12 cellular contexts compared by ENCODE assay signal in the genomic region with DNA sequence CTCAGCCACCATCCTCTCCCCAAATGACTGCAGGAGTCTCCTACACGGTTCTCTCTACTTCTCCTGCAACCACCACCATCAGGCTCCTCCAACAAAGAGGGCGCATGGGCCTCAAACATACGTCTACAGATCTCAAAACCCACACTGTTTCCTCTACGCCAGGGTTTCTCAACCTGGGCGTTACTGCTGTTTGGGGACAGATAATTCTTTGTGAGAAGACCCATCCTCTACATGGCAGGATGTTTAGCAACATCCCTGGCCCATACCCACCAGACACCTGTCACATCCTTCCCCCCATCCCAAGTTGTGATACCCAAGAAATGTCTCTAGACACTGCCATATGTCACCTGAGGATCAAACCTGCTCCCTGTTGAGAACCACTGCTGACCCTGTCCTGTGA. TPM values are rescaled to one million over a fixed set of nuclear protein-coding genes. Genes with fewer than 3 reads are reported as not detected.
DNase-seq lines count a peak whose midpoint lies in the region; TF ChIP-seq lines count a peak whose summit lies in the region.
"Had no signal": no experiment of that assay in that cellular context is flagged by ENCODE, and none has a peak within 500 bp of the region (broad histone marks: within the 10 kb centered on the region; RNA-seq: fewer than 3 reads in every experiment).

No MANE protein-coding gene starts in this region.

- H3K27ac ChIP-seq in AG04450 (ENCODE audit: low read depth, low read length) (peak overlapping the region; percentile 11), colonic mucosa (no peak overlapping the region), substantia nigra (ENCODE audit: low read depth, low read length, poor library complexity, severe bottlenecking) (no peak overlapping the region), testis (no peak overlapping the region)

- POLR2A ChIA-PET in AG04450 (lab: Yijun Ruan, JAX), result no interaction called here

- DNase-seq in AG04450 (ENCODE audit: low read depth, low spot score) (no peak), Calu3 (no peak), colonic mucosa (no peak), substantia nigra (lab: John Stamatoyannopoulos, UW) (no peak), amygdala (lab: John Stamatoyannopoulos, UW) (no peak), HUDEP-2 (lab: John Stamatoyannopoulos, UW; ENCODE audit: unreplicated experiment in 76 of 76) (no peak), testis (no peak)
- peak; percentile 20 for DNase-seq in T-helper 2 cell treated with Interferon-gamma antibody and Interleukin-4, amounts not matched to agents 5 μg/mL and 100 μg/mL, for 36 hours (ENCODE audit: low spot score)
- DNase-seq: dermis blood vessel endothelial cell, kidney, small intestine had no signal

- peak overlapping the region; percentile 6 for H3K27ac Mint-ChIP-seq in Calu3 (ENCODE audit: unreplicated experiment)
- H3K27ac Mint-ChIP-seq in T-helper 2 cell treated with Interferon-gamma antibody and Interleukin-4, amounts not matched to agents 5 μg/mL and 100 μg/mL, for 36 hours, result peak overlapping the region; percentile 62

- H3K4me1 Mint-ChIP-seq in Calu3 (ENCODE audit: low read depth, unreplicated experiment), result peaks cover 30% of the 10 kb centered on the region
- peaks cover 44% of the 10 kb centered on the region for H3K4me1 Mint-ChIP-seq in T-helper 2 cell treated with Interferon-gamma antibody and Interleukin-4, amounts not matched to agents 5 μg/mL and 100 μg/mL, for 36 hours (ENCODE audit: low read depth)

- TF ChIP-seq CTCF in AG04450 (IDR thresholded peaks at IDR 0.05; ENCODE audit: low read depth, low read length), result no peak
- TF ChIP-seq CTCF in Calu3 (IDR thresholded peaks at IDR 0.05; ENCODE audit: unreplicated experiment), result no peak
- no peak for TF ChIP-seq CTCF in colonic mucosa (IDR thresholded peaks at IDR 0.05)
- TF ChIP-seq CTCF in testis (IDR thresholded peaks at IDR 0.05), result no peak

- no TSS peak for BruUV-seq in Calu3 (replicated peaks; lab: Mats Ljungman, UMichigan)

- no peaks in the 10 kb centered on the region for H3K27me3 Mint-ChIP-seq in Calu3 (ENCODE audit: unreplicated experiment)
- no peaks in the 10 kb centered on the region for H3K27me3 Mint-ChIP-seq in T-helper 2 cell treated with Interferon-gamma antibody and Interleukin-4, amounts not matched to agents 5 μg/mL and 100 μg/mL, for 36 hours (ENCODE audit: low read depth)

- peaks cover 23% of the 10 kb centered on the region for H3K4me1 ChIP-seq in colonic mucosa
- H3K4me1 ChIP-seq in testis, result peaks cover 55% of the 10 kb centered on the region

- no peak for TF ChIP-seq POLR2A in testis (IDR thresholded peaks at IDR 0.05)

- H3K9me3 Mint-ChIP-seq in Calu3 (ENCODE audit: low read depth, unreplicated experiment), result no peaks in the 10 kb centered on the region
- H3K9me3 Mint-ChIP-seq in T-helper 2 cell treated with Interferon-gamma antibody and Interleukin-4, amounts not matched to agents 5 μg/mL and 100 μg/mL, for 36 hours, result no peaks in the 10 kb centered on the region

- intact Hi-C loops in Calu3 (cut with micrococcal nuclease; ENCODE audit: unreplicated experiment), result no loop called here
- intact Hi-C loops in colonic mucosa (cut with DNase I), result no loop called here
- intact Hi-C loops in testis (cut with DNase I; ENCODE audit: low total_unique reads), result loop anchor here (5.0 kb wide), 1 partner anchor 41 kb away; no protein-coding TSS in a partner anchor

- CTCF ChIA-PET in AG04450 (lab: Charles Lee) (interaction anchor here (0.6 to 1.8 kb wide), 2 partner anchors 12 to 1317 kb away, joined by 3 to 7 read pairs; no protein-coding TSS in a partner anchor), Calu3 (lab: Charles Lee) (no interaction called here)

- H3K36me3 ChIP-seq in colonic mucosa (peaks cover 6% of the 10 kb centered on the region), testis (ENCODE audit: low read depth, missing control alignments) (no peaks in the 10 kb centered on the region)

- H3K36me3 Mint-ChIP-seq in Calu3 (ENCODE audit: insufficient read depth, unreplicated experiment), result peaks cover 50% of the 10 kb centered on the region
- peaks cover 42% of the 10 kb centered on the region for H3K36me3 Mint-ChIP-seq in T-helper 2 cell treated with Interferon-gamma antibody and Interleukin-4, amounts not matched to agents 5 μg/mL and 100 μg/mL, for 36 hours (ENCODE audit: low read depth)

- H3K27me3 ChIP-seq in AG04450 (ENCODE audit: control insufficient read depth, insufficient read depth, low read length), result no peaks in the 10 kb centered on the region
- no peaks in the 10 kb centered on the region for H3K27me3 ChIP-seq in colonic mucosa
- no peaks in the 10 kb centered on the region for H3K27me3 ChIP-seq in testis

- no peak overlapping the region for H3K4me3 Mint-ChIP-seq in Calu3 (ENCODE audit: low read depth, unreplicated experiment)
- H3K4me3 Mint-ChIP-seq in T-helper 2 cell treated with Interferon-gamma antibody and Interleukin-4, amounts not matched to agents 5 μg/mL and 100 μg/mL, for 36 hours, result peak overlapping the region; percentile 94

- 80 to 83% methylated on average over 5 of the region's 5 CpGs for WGBS in testis, 2 donors

- no peak overlapping the region for H3K4me3 ChIP-seq in AG04450 (ENCODE audit: low read depth, low read length)
- peak overlapping the region; percentile 4 for H3K4me3 ChIP-seq in colonic mucosa
- no peak overlapping the region for H3K4me3 ChIP-seq in testis

- H3K9me3 ChIP-seq in AG04450 (ENCODE audit: control insufficient read depth, insufficient read depth, low read length), result peaks cover 3% of the 10 kb centered on the region; the same call in 1 of the 2 replicates
- no peaks in the 10 kb centered on the region for H3K9me3 ChIP-seq in colonic mucosa
- no peaks in the 10 kb centered on the region for H3K9me3 ChIP-seq in testis

- no peak overlapping the region for H3K9ac ChIP-seq in colonic mucosa (ENCODE audit: low read depth in 2 of 2, low read length in 2 of 2)

RNA-seq across cellular contexts. Expression of gene ELMO2, which starts 45.0 kb away (rescaled TPM):
- polyA plus RNA-seq in AG04450 (2011; rRNA removed) (34.4 and 39.2 TPM in 2 replicates), testis (ENCODE audit: insufficient read depth, low read depth, low replicate concordance) (78.8 TPM)
- polyA minus RNA-seq in AG04450 (2011; rRNA and poly(A)+ RNA removed), result 51.9 and 70.9 TPM in 2 replicates
- total RNA-seq in Calu3 (2022) (42.2 and 51.6 TPM in 2 replicates), colonic mucosa (10 to 100 TPM; 20.0 to 24.7 TPM), testis (100 to 1,000 TPM; 120 to 128 TPM)

RNA-seq across cellular contexts. Expression of gene CDH22, which starts 53.1 kb away (rescaled TPM):
- not detected in 2 replicates for polyA plus RNA-seq in AG04450 (2011; rRNA removed)
- not detected in 2 replicates for polyA minus RNA-seq in AG04450 (2011; rRNA and poly(A)+ RNA removed)
- total RNA-seq in Calu3 (2022), result not detected in 2 replicates
- total RNA-seq in colonic mucosa, result under 1 TPM; 0.12 to 0.13 TPM
- total RNA-seq in testis, result 1 to 10 TPM; 1.8 to 2.6 TPM
- polyA plus RNA-seq in testis (ENCODE audit: insufficient read depth, low read depth, low replicate concordance), result 2.6 TPM
- total RNA-seq: dermis blood vessel endothelial cell, fibroblast of villous mesenchyme had no signal
